ENCODE assay signal across 27 cellular contexts in genomic region chr19:31178833-31179470, GRCh38.
DNase-seq lines count a peak whose midpoint lies in the region; FAIRE-seq and TF ChIP-seq lines count a peak whose summit lies in the region.
"Had no signal": no experiment of that assay in that cellular context is flagged by ENCODE, and none has a peak within 500 bp of the region (broad histone marks: within the 10 kb centered on the region; RNA-seq: fewer than 3 reads in every experiment).

No MANE protein-coding gene starts in this region.

- POLR2A ChIA-PET in activated CD4-positive, alpha-beta T cell treated with anti-CD3 and anti-CD28 coated beads, Interleukin-2, amount 10 ng/mL, durations not matched to agents 7 days and 5 days (lab: Charles Lee): no interaction called here
- POLR2A ChIA-PET in HEK293 (lab: Yijun Ruan, JAX): no interaction called here

- no peaks in the 10 kb centered on the region for H3K36me3 ChIP-seq in HEK293 (ENCODE audit: control insufficient read depth in 2 of 2, insufficient read depth in 1 of 2, low read length in 2 of 2)
- no peaks in the 10 kb centered on the region for H3K36me3 ChIP-seq in bronchial epithelial cell (ENCODE audit: control insufficient read depth, insufficient read depth, low read length)
- H3K36me3 ChIP-seq: BE2C, BLaER1 had no signal

- no peak overlapping the region for H3K4me3 Mint-ChIP-seq in activated CD4-positive, alpha-beta T cell treated with anti-CD3 and anti-CD28 coated beads, Interleukin-2, amount 10 ng/mL, durations not matched to agents 7 days and 5 days
- H3K4me3 Mint-ChIP-seq: CD14-positive monocyte; CD4-positive, alpha-beta memory T cell; CD4-positive, CD25-positive, alpha-beta regulatory T cell; CD8-positive, alpha-beta memory T cell had no signal

- peak overlapping the region; percentile 22 for H3K27ac Mint-ChIP-seq in activated CD4-positive, alpha-beta T cell treated with anti-CD3 and anti-CD28 coated beads, Interleukin-2, amount 10 ng/mL, durations not matched to agents 7 days and 5 days
- H3K27ac Mint-ChIP-seq: CD14-positive monocyte; CD4-positive, alpha-beta memory T cell; CD4-positive, CD25-positive, alpha-beta regulatory T cell had no signal

- peaks cover 2% of the 10 kb centered on the region for H3K27me3 Mint-ChIP-seq in activated CD4-positive, alpha-beta T cell treated with anti-CD3 and anti-CD28 coated beads, Interleukin-2, amount 10 ng/mL, durations not matched to agents 7 days and 5 days

- peaks cover 1% of the 10 kb centered on the region for H3K27me3 ChIP-seq in bronchial epithelial cell (ENCODE audit: control insufficient read depth, insufficient read depth, low read length)
- H3K27me3 ChIP-seq: BE2C, BLaER1 had no signal

- no peak for TF ChIP-seq CTCF in HEK293 (tag by site-specific recombination; IDR thresholded peaks at IDR 0.05)
- TF ChIP-seq CTCF in bronchial epithelial cell (IDR thresholded peaks at IDR 0.05; ENCODE audit: insufficient read depth, low read length, severe bottlenecking): no peak

- H3K4me3 ChIP-seq in HEK293 (ENCODE audit: low read depth, low read length) (no peak overlapping the region), bronchial epithelial cell (ENCODE audit: low read depth, low read length) (no peak overlapping the region)
- H3K4me3 ChIP-seq: BLaER1, GM12878 had no signal

- CTCF ChIA-PET in activated CD4-positive, alpha-beta T cell treated with anti-CD3 and anti-CD28 coated beads, Interleukin-2, amount 10 ng/mL, durations not matched to agents 7 days and 5 days (lab: Charles Lee): no interaction called here
- CTCF ChIA-PET in HEK293 (lab: Yijun Ruan, JAX): interaction anchor here (1.0 to 1.1 kb wide), 2 partner anchors 177 to 509 kb away, joined by 3 to 4 read pairs; no protein-coding TSS in a partner anchor

- peak; percentile 96 for FAIRE-seq in bronchial epithelial cell (lab: Jason Lieb, UNC)
- FAIRE-seq: A204.1, GM12878, GM12892, GM18507 had no signal

- no peaks in the 10 kb centered on the region for H3K4me1 Mint-ChIP-seq in activated CD4-positive, alpha-beta T cell treated with anti-CD3 and anti-CD28 coated beads, Interleukin-2, amount 10 ng/mL, durations not matched to agents 7 days and 5 days
- H3K4me1 Mint-ChIP-seq: CD4-positive, alpha-beta memory T cell; CD4-positive, CD25-positive, alpha-beta regulatory T cell; CD8-positive, alpha-beta memory T cell had no signal

- H3K9me3 ChIP-seq in HEK293 (ENCODE audit: control insufficient read depth, insufficient read depth, low read depth, low read length): no peaks in the 10 kb centered on the region; the same call in 1 of the 2 replicates
- H3K9me3 ChIP-seq: BE2C, BLaER1 had no signal

- H3K4me1 ChIP-seq in HEK293 (ENCODE audit: control insufficient read depth, insufficient read depth, low read length): no peaks in the 10 kb centered on the region
- H3K4me1 ChIP-seq: BE2C, BLaER1 had no signal

- H3K36me3 Mint-ChIP-seq in activated CD4-positive, alpha-beta T cell treated with anti-CD3 and anti-CD28 coated beads, Interleukin-2, amount 10 ng/mL, durations not matched to agents 7 days and 5 days (ENCODE audit: low read depth): no peaks in the 10 kb centered on the region
- H3K36me3 Mint-ChIP-seq: CD14-positive monocyte; CD4-positive, alpha-beta memory T cell; CD4-positive, CD25-positive, alpha-beta regulatory T cell; CD8-positive, alpha-beta memory T cell had no signal

- no peak for DNase-seq in activated CD4-positive, alpha-beta T cell treated with anti-CD3 and anti-CD28 coated beads, Interleukin-2, amount 10 ng/mL, durations not matched to agents 7 days and 5 days
- no peak for DNase-seq in activated CD4-positive, alpha-beta T cell treated with anti-CD3 and anti-CD28 coated beads for 4 hours
- DNase-seq in bronchial epithelial cell (ENCODE audit: low read depth) (no peak), germinal center (ENCODE audit: low spot score) (no peak), NOMO-1 treated with dmso at 0.1 percent for 144 hours (lab: John Stamatoyannopoulos, UW; ENCODE audit: unreplicated experiment) (no peak)
- DNase-seq: 8988T; ACHN; BE2C; C1 segment of cervical spinal cord; CD4-positive, alpha-beta memory T cell; CD4-positive, CD25-positive, alpha-beta regulatory T cell; CD8-positive, alpha-beta memory T cell; COR-L47; DMS 273 treated with DMSO at 0.1 percent for 48 hours; DMS153; DMS53; DMS79; DND-41; EL; GDM1 had no signal

- no peak overlapping the region for H3K27ac ChIP-seq in HEK293 (ENCODE audit: extremely low read depth, low read depth, low read length)
- H3K27ac ChIP-seq: BLaER1 had no signal

- no peaks in the 10 kb centered on the region for H3K9me3 Mint-ChIP-seq in activated CD4-positive, alpha-beta T cell treated with anti-CD3 and anti-CD28 coated beads, Interleukin-2, amount 10 ng/mL, durations not matched to agents 7 days and 5 days
- H3K9me3 Mint-ChIP-seq: CD8-positive, alpha-beta memory T cell had no signal

TF ChIP-seq in HEK293, 187 proteins besides CTCF, POLR2A, EP300 and RAD21:
- TF ChIP-seq ZNF623 (tag by site-specific recombination; IDR thresholded peaks at IDR 0.05): no peak
- no peak for TF ChIP-seq ZBTB8A (tag by site-specific recombination; IDR thresholded peaks at IDR 0.05)
- no peak for TF ChIP-seq ZNF670 (tag by site-specific recombination; IDR thresholded peaks at IDR 0.05; ENCODE audit: low read depth)
- TF ChIP-seq ZNF112 (tag by site-specific recombination; IDR thresholded peaks at IDR 0.05): no peak
- peak; percentile 80 for TF ChIP-seq ZNF513 (tag by site-specific recombination; IDR thresholded peaks at IDR 0.05)
- TF ChIP-seq ZNF426 (tag by site-specific recombination; IDR thresholded peaks at IDR 0.05): no peak
- TF ChIP-seq ZNF302 (tag by site-specific recombination; IDR thresholded peaks at IDR 0.05; ENCODE audit: low read depth): no peak
- TF ChIP-seq REST (tag by site-specific recombination; IDR thresholded peaks at IDR 0.05): peak; percentile 85
- TF ChIP-seq ZNF274 (IDR thresholded peaks at IDR 0.05; ENCODE audit: low read length): no peak
- TF ChIP-seq ZNF274 (tag by site-specific recombination; IDR thresholded peaks at IDR 0.05; ENCODE audit: borderline replicate concordance): no peak
